Comparison of ENCODE assay signal across 1 cellular context in the genomic region with DNA sequence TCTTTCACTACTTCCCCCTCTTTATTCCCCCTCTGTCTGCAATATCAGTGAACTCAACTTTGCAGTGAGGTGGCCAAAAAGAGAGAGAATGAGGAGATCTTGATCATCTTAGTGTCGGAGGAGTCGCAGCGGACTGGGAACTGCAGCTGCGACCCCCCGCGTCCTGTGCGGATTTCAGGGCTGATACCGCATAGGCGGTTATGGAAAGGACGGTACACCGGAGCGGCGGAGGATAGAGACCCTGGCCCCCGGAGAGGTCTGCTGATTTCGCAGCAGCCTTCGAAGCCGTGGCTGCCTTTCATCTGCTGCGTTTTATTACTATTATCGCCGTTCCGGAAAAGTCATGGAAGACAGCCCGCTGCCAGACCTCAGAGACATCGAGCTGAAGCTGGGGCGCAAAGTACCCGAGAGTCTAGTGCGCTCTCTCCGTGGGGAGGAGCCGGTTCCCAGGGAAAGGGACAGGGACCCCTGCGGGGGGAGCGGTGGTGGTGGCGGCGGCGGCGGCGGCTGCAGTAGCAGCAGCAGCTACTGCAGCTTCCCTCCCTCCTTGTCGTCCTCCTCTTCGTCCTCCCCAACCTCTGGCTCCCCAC.
TF ChIP-seq lines count a peak whose summit lies in the region.

No MANE protein-coding gene starts in this region.

TF ChIP-seq in H1, 55 proteins besides CTCF, POLR2A, EP300 and RAD21:
- no peak for TF ChIP-seq CBX5 (IDR thresholded peaks at IDR 0.05; ENCODE audit: low read depth, low read length)
- no peak for TF ChIP-seq ZNF274 (IDR thresholded peaks at IDR 0.05; ENCODE audit: borderline replicate concordance, extremely low read depth, low read length)
- TF ChIP-seq, protein P1, sequence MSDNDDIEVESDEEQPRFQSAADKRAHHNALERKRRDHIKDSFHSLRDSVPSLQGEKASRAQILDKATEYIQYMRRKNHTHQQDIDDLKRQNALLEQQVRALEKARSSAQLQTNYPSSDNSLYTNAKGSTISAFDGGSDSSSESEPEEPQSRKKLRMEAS (IDR thresholded peaks at IDR 0.05), result 0 out of 2 replicates have a peak, but pooled peaks have one; percentile 47
- no peak for TF ChIP-seq JUN (IDR thresholded peaks at IDR 0.05; ENCODE audit: low read depth, low read length)
- TF ChIP-seq, protein P2, sequence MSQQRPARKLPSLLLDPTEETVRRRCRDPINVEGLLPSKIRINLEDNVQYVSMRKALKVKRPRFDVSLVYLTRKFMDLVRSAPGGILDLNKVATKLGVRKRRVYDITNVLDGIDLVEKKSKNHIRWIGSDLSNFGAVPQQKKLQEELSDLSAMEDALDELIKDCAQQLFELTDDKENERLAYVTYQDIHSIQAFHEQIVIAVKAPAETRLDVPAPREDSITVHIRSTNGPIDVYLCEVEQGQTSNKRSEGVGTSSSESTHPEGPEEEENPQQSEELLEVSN (IDR thresholded peaks at IDR 0.05), result peak; percentile 81
- TF ChIP-seq SRF (IDR thresholded peaks at IDR 0.05; ENCODE audit: low read depth, low read length), result no peak
- peak; percentile 76 for TF ChIP-seq KDM4A (IDR thresholded peaks at IDR 0.05; ENCODE audit: low read depth, low read length, severe bottlenecking)
- TF ChIP-seq POU5F1 (IDR thresholded peaks at IDR 0.05; ENCODE audit: low read depth, low read length), result no peak
- no peak for TF ChIP-seq EGR1 (IDR thresholded peaks at IDR 0.05; ENCODE audit: borderline replicate concordance, low read depth, low read length)
- no peak for TF ChIP-seq CBX8 (IDR thresholded peaks at IDR 0.05; ENCODE audit: borderline replicate concordance, low read depth, low read length)
- TF ChIP-seq CEBPB (IDR thresholded peaks at IDR 0.05; ENCODE audit: low read depth, low read length), result no peak
- TF ChIP-seq SUZ12 (IDR thresholded peaks at IDR 0.05; ENCODE audit: low read length), result peak; percentile 50; the same call in 1 of the 2 replicates
- TF ChIP-seq CTBP2 (IDR thresholded peaks at IDR 0.05; ENCODE audit: borderline replicate concordance, insufficient read depth, insufficient read length, low read length), result peak; percentile 21
- TF ChIP-seq ASH2L (IDR thresholded peaks at IDR 0.05; ENCODE audit: low read length), result peak; percentile 58
- peak; percentile 20 for TF ChIP-seq RNF2 (IDR thresholded peaks at IDR 0.05; ENCODE audit: borderline replicate concordance, low read depth, low read length, missing control alignments, poor library complexity, severe bottlenecking)
- no peak for TF ChIP-seq YY1 (IDR thresholded peaks at IDR 0.05; ENCODE audit: low read depth, low read length)
- TF ChIP-seq SP1 (IDR thresholded peaks at IDR 0.05; ENCODE audit: low read depth, low read length), result no peak
- no peak for TF ChIP-seq KDM5A (IDR thresholded peaks at IDR 0.05; ENCODE audit: low read length)
- no peak for TF ChIP-seq TBP (IDR thresholded peaks at IDR 0.05; ENCODE audit: low read depth, low read length)
- TF ChIP-seq TEAD4 (IDR thresholded peaks at IDR 0.05; ENCODE audit: low read depth, low read length), result no peak
